In the genomic region with DNA sequence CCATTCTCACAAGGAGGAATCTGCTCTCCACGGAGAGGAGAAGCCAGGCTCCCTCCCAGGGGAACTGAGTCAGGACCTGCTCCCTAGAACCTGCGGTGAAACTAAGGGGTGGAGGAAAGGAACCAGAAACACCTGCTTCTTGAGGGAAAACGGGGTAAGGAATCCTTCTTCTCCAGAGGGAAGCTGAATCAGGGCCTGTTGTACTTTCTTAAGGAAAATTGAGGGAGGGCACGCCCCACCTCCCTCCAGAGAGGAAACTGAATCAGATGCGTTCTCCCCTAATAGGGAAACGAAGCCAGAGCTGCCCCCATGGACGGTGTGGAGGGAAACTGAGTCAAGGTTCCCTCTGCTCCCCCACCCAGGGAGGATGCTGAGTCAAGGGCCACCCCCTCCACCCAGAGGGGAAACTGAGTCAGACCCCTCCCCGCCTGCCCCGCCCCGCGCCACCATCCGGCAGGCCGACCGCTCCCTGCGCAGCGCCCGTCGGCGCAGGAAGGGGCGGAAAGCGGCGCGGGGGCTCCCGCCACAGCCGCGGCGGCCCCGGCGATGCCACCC, we compare ENCODE assay signal across 8 cellular contexts. TPM values are rescaled to one million over a fixed set of nuclear protein-coding genes. Genes with fewer than 3 reads are reported as not detected.
DNase-seq lines count a peak whose midpoint lies in the region; TF ChIP-seq lines count a peak whose summit lies in the region.

No MANE protein-coding gene starts in this region.

- H3K27ac Mint-ChIP-seq in activated T-helper 1 cell treated with anti-CD3 and anti-CD28 coated beads, Interleukin-12 subunit alpha, Interleukin-12 subunit beta, Interleukin-2, Interleukin-4 antibody, amounts not matched to agents 30 ng/mL and 10 ng/mL and 1 ng/mL, durations not matched to agents 14 hours and 24 hours and 36 hours = peak overlapping the region; percentile 74

- peaks cover 34% of the 10 kb centered on the region for H3K4me1 Mint-ChIP-seq in activated T-helper 1 cell treated with anti-CD3 and anti-CD28 coated beads, Interleukin-12 subunit alpha, Interleukin-12 subunit beta, Interleukin-2, Interleukin-4 antibody, amounts not matched to agents 30 ng/mL and 10 ng/mL and 1 ng/mL, durations not matched to agents 14 hours and 24 hours and 36 hours (ENCODE audit: low read depth)

- H3K4me1 ChIP-seq in BE2C (no peaks in the 10 kb centered on the region), iPS-20b (ENCODE audit: insufficient read depth, low read length) (no peaks in the 10 kb centered on the region), stomach smooth muscle (ENCODE audit: control insufficient read depth, insufficient read depth, low read length) (peaks cover 39% of the 10 kb centered on the region)

- H3K27ac ChIP-seq in iPS-20b (ENCODE audit: low read length) (no peak overlapping the region), stomach smooth muscle (ENCODE audit: low read length) (peak overlapping the region; percentile 99)

- H3K4me3 Mint-ChIP-seq in activated T-helper 1 cell treated with anti-CD3 and anti-CD28 coated beads, Interleukin-12 subunit alpha, Interleukin-12 subunit beta, Interleukin-2, Interleukin-4 antibody, amounts not matched to agents 30 ng/mL and 10 ng/mL and 1 ng/mL, durations not matched to agents 14 hours and 24 hours and 36 hours = peak overlapping the region; percentile 87

- no peaks in the 10 kb centered on the region for H3K9me3 ChIP-seq in BE2C
- no peaks in the 10 kb centered on the region for H3K9me3 ChIP-seq in iPS-20b (ENCODE audit: insufficient read depth, low read depth, low read length)
- no peaks in the 10 kb centered on the region for H3K9me3 ChIP-seq in stomach smooth muscle (ENCODE audit: control insufficient read depth in 2 of 2, low read length in 2 of 2)

- H3K9ac ChIP-seq in iPS-20b (ENCODE audit: low read depth, low read length) (peak overlapping the region; percentile 91; the same call in 1 of the 2 replicates), stomach smooth muscle (ENCODE audit: low read length in 2 of 2) (peak overlapping the region; percentile 96 to 99)

- H3K9me3 Mint-ChIP-seq in activated T-helper 1 cell treated with anti-CD3 and anti-CD28 coated beads, Interleukin-12 subunit alpha, Interleukin-12 subunit beta, Interleukin-2, Interleukin-4 antibody, amounts not matched to agents 30 ng/mL and 10 ng/mL and 1 ng/mL, durations not matched to agents 14 hours and 24 hours and 36 hours = no peaks in the 10 kb centered on the region

- DNase-seq in BE2C = no peak
- DNase-seq in H7 = no peak
- no peak for DNase-seq in activated T-helper 1 cell treated with anti-CD3 and anti-CD28 coated beads, Interleukin-12 subunit alpha, Interleukin-12 subunit beta, Interleukin-2, Interleukin-4 antibody, amounts not matched to agents 30 ng/mL and 10 ng/mL and 1 ng/mL, durations not matched to agents 14 hours and 24 hours and 36 hours (ENCODE audit: low spot score)
- DNase-seq in activated CD4-positive, CD25-positive, alpha-beta regulatory T cell treated with anti-CD3 and anti-CD28 coated beads, Interleukin-2, amount 50 U/mL, for 72 hours = no peak
- DNase-seq in GDM1 (lab: John Stamatoyannopoulos, UW) = no peak
- no peak for DNase-seq in DMS79 treated with DMSO at 0.1 percent for 48 hours (lab: John Stamatoyannopoulos, UW)

- peaks cover 3% of the 10 kb centered on the region for H3K36me3 ChIP-seq in BE2C
- peaks cover 33% of the 10 kb centered on the region for H3K36me3 ChIP-seq in H7 (replicated peaks; ENCODE audit: control insufficient read depth, insufficient read depth, low read length)
- H3K36me3 ChIP-seq in iPS-20b (ENCODE audit: insufficient read depth, low read depth, low read length) = peaks cover 41% of the 10 kb centered on the region
- peaks cover 31 to 39% of the 10 kb centered on the region in 2 donors for H3K36me3 ChIP-seq in stomach smooth muscle (ENCODE audit: control insufficient read depth in 2 of 2, insufficient read depth in 2 of 2, low read length in 2 of 2)

- H3K36me3 Mint-ChIP-seq in activated T-helper 1 cell treated with anti-CD3 and anti-CD28 coated beads, Interleukin-12 subunit alpha, Interleukin-12 subunit beta, Interleukin-2, Interleukin-4 antibody, amounts not matched to agents 30 ng/mL and 10 ng/mL and 1 ng/mL, durations not matched to agents 14 hours and 24 hours and 36 hours (ENCODE audit: low read depth) = peaks cover 30% of the 10 kb centered on the region

- H3K27me3 ChIP-seq in BE2C (no peaks in the 10 kb centered on the region), H7 (ENCODE audit: control insufficient read depth, insufficient read depth, low read length) (no peaks in the 10 kb centered on the region), iPS-20b (ENCODE audit: insufficient read depth, low read length) (no peaks in the 10 kb centered on the region), stomach smooth muscle (ENCODE audit: control insufficient read depth in 1 of 2, insufficient read depth in 2 of 2, low read length in 2 of 2) (no peaks in the 10 kb centered on the region)

- H3K4me3 ChIP-seq in BE2C (ENCODE audit: low read depth, low read length) (peak overlapping the region; percentile 74), H7 (ENCODE audit: insufficient read depth, low read depth, low read length) (peak overlapping the region; percentile 75), iPS-20b (ENCODE audit: low read length) (peak overlapping the region; percentile 99), stomach smooth muscle (ENCODE audit: low read length in 2 of 2) (peak overlapping the region; percentile 77 to 98)

- intact Hi-C loops in activated T-helper 1 cell treated with anti-CD3 and anti-CD28 coated beads, Interleukin-12 subunit alpha, Interleukin-12 subunit beta, Interleukin-2, Interleukin-4 antibody, amounts not matched to agents 30 ng/mL and 10 ng/mL and 1 ng/mL, durations not matched to agents 14 hours and 24 hours and 36 hours (cut with micrococcal nuclease) = loop anchor here (1.0 to 2.0 kb wide), 4 partner anchors 9 to 340 kb away; a partner anchor contains a TSS

- no peaks in the 10 kb centered on the region for H3K27me3 Mint-ChIP-seq in activated T-helper 1 cell treated with anti-CD3 and anti-CD28 coated beads, Interleukin-12 subunit alpha, Interleukin-12 subunit beta, Interleukin-2, Interleukin-4 antibody, amounts not matched to agents 30 ng/mL and 10 ng/mL and 1 ng/mL, durations not matched to agents 14 hours and 24 hours and 36 hours (ENCODE audit: insufficient read depth)

- no peak for TF ChIP-seq CTCF in BE2C (IDR thresholded peaks at IDR 0.05; ENCODE audit: low read depth, low read length)

RNA-seq across cellular contexts. Expression of a gene that starts 0.4 kb away (rescaled TPM):
- polyA plus RNA-seq in BE2C (2012; ENCODE audit: insufficient read depth, insufficient read length, low read depth) = 108 TPM
- 17.7 and 28.4 TPM in 2 replicates for total RNA-seq in H7 (2014; rRNA removed; shearing (Covaris generic))
- total RNA-seq in activated T-helper 1 cell treated with anti-CD3 and anti-CD28 coated beads, Interleukin-12 subunit alpha, Interleukin-12 subunit beta, Interleukin-2, Interleukin-4 antibody, amounts not matched to agents 30 ng/mL and 10 ng/mL and 1 ng/mL, durations not matched to agents 14 hours and 24 hours and 36 hours = 102 and 104 TPM in 2 replicates

RNA-seq across cellular contexts. Expression of a gene that starts 24.4 kb away (rescaled TPM):
- 10.8 TPM for polyA plus RNA-seq in BE2C (2012; ENCODE audit: insufficient read depth, insufficient read length, low read depth)
- total RNA-seq in H7 (2014; rRNA removed; shearing (Covaris generic)) = 52.7 and 65.9 TPM in 2 replicates
- total RNA-seq in activated T-helper 1 cell treated with anti-CD3 and anti-CD28 coated beads, Interleukin-12 subunit alpha, Interleukin-12 subunit beta, Interleukin-2, Interleukin-4 antibody, amounts not matched to agents 30 ng/mL and 10 ng/mL and 1 ng/mL, durations not matched to agents 14 hours and 24 hours and 36 hours = 117 and 130 TPM in 2 replicates

RNA-seq across cellular contexts. Expression of a gene that starts 46.7 kb away (rescaled TPM):
- 84.2 TPM for polyA plus RNA-seq in BE2C (2012; ENCODE audit: insufficient read depth, insufficient read length, low read depth)
- 21.7 and 25.9 TPM in 2 replicates for total RNA-seq in H7 (2014; rRNA removed; shearing (Covaris generic))
- total RNA-seq in activated T-helper 1 cell treated with anti-CD3 and anti-CD28 coated beads, Interleukin-12 subunit alpha, Interleukin-12 subunit beta, Interleukin-2, Interleukin-4 antibody, amounts not matched to agents 30 ng/mL and 10 ng/mL and 1 ng/mL, durations not matched to agents 14 hours and 24 hours and 36 hours = 55.0 and 55.2 TPM in 2 replicates

RNA-seq across cellular contexts. Expression of a gene that starts 48.3 kb away (rescaled TPM):
- polyA plus RNA-seq in BE2C (2012; ENCODE audit: insufficient read depth, insufficient read length, low read depth) = 38.5 TPM
- total RNA-seq in H7 (2014; rRNA removed; shearing (Covaris generic)) = 30.1 and 33.2 TPM in 2 replicates
- total RNA-seq in activated T-helper 1 cell treated with anti-CD3 and anti-CD28 coated beads, Interleukin-12 subunit alpha, Interleukin-12 subunit beta, Interleukin-2, Interleukin-4 antibody, amounts not matched to agents 30 ng/mL and 10 ng/mL and 1 ng/mL, durations not matched to agents 14 hours and 24 hours and 36 hours = 103 and 106 TPM in 2 replicates

RNA-seq across cellular contexts. Expression of a gene that starts 49.7 kb away (rescaled TPM):
- 105 TPM for polyA plus RNA-seq in BE2C (2012; ENCODE audit: insufficient read depth, insufficient read length, low read depth)
- total RNA-seq in H7 (2014; rRNA removed; shearing (Covaris generic)) = 37.2 and 51.1 TPM in 2 replicates
- 68.1 and 75.0 TPM in 2 replicates for total RNA-seq in activated T-helper 1 cell treated with anti-CD3 and anti-CD28 coated beads, Interleukin-12 subunit alpha, Interleukin-12 subunit beta, Interleukin-2, Interleukin-4 antibody, amounts not matched to agents 30 ng/mL and 10 ng/mL and 1 ng/mL, durations not matched to agents 14 hours and 24 hours and 36 hours
